In the genomic region with DNA sequence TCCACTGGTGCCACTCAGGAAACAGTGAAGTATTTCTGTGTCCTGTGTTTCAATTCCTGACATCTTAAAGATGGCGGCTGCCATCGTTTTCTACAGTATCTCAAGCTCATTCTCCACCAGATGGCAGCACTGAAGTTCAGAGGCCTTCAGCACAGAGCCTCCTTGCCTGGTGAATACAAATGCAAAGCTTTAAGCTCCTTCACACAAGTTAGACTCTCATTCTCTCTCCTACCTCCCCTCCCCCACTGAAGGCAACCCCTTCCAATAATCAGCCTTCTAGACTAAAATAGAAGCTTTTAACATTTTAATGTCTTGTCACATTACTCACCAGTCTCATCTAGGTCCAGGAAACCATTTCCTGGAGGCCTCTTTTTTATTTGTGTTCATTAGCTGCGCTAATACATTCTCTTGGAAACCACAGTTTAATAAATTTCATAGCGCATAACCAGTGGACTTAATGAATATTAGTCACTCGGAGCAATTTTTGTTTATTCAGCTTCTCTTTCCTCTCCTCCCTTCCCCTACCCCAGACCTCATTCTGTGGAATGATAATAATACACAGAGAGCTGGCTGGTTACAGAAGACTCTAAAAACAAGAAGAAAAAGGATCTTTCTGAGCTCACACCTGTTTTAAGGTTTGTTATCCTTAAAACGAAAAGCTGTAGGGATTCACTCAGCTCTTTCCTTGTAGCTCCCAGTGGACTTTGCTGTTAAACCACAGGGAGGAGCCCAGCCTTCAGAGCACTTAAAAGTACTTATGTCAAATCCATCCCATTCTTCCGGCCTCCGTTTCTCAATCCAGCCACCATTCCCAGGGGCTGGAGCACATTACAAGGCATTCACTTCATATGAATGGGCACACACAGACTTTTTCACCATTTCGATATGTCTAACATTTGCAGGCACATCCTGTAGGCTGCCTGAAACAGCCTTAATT, we compare ENCODE assay signal across 8 cellular contexts.
DNase-seq lines count a peak whose midpoint lies in the region; ATAC-seq and TF ChIP-seq lines count a peak whose summit lies in the region.

No MANE protein-coding gene starts in this region.

- ATAC-seq in GM18517 (IDR thresholded peaks at IDR 0.05; ENCODE audit: unreplicated experiment), result peak; percentile 94
- peak; percentile 92 for ATAC-seq in HG02973 (IDR thresholded peaks at IDR 0.05; ENCODE audit: unreplicated experiment)
- peak; percentile 65 for ATAC-seq in esophagus mucosa
- ATAC-seq in naive thymus-derived CD8-positive, alpha-beta T cell, result no peak

- intact Hi-C loops in transverse colon (cut with DNase I; ENCODE audit: low total_unique reads), result no loop called here

- H3K36me3 ChIP-seq in WERI-Rb-1, result no peaks in the 10 kb centered on the region
- no peaks in the 10 kb centered on the region for H3K36me3 ChIP-seq in transverse colon

- POLR2A ChIA-PET in naive thymus-derived CD8-positive, alpha-beta T cell (lab: Charles Lee), result no interaction called here

- peaks cover 5 to 20% (median 5%) of the 10 kb centered on the region in 5 donors for H3K27me3 Mint-ChIP-seq in naive thymus-derived CD8-positive, alpha-beta T cell

- H3K27me3 ChIP-seq in WERI-Rb-1 (ENCODE audit: insufficient read depth, low read depth, severe bottlenecking), result no peaks in the 10 kb centered on the region
- no peaks in the 10 kb centered on the region for H3K27me3 ChIP-seq in transverse colon

- no peak overlapping the region for H3K4me3 Mint-ChIP-seq in naive thymus-derived CD8-positive, alpha-beta T cell

- H3K4me1 ChIP-seq in transverse colon, result peaks cover 0 to 2% (median 0%) of the 10 kb centered on the region in 4 donors

- H3K4me1 Mint-ChIP-seq in naive thymus-derived CD8-positive, alpha-beta T cell, result no peaks in the 10 kb centered on the region

- H3K27ac ChIP-seq in C4-2B (no peak overlapping the region), WERI-Rb-1 (peak overlapping the region; percentile 49), transverse colon (peak overlapping the region in 3 of 4 donors; percentile 5 to 14 (median 13))

- H3K4me3 ChIP-seq in WERI-Rb-1 (ENCODE audit: low read depth, low read length), result no peak overlapping the region
- no peak overlapping the region for H3K4me3 ChIP-seq in transverse colon

- TF ChIP-seq EP300 in transverse colon (IDR thresholded peaks at IDR 0.05; ENCODE audit: low read depth), result no peak

- in situ Hi-C loops in transverse colon (cut with MboI; ENCODE audit: low pct_ligation_motif_present in 1 of 4, low pct_unique_long_range_greater_than_20kb in 1 of 4, low sequenced_read_pairs in 3 of 4), result no loop called here

- peaks cover 10% of the 10 kb centered on the region for H3K9me3 ChIP-seq in WERI-Rb-1 (ENCODE audit: severe bottlenecking)
- no peaks in the 10 kb centered on the region for H3K9me3 ChIP-seq in transverse colon

- TF ChIP-seq CTCF in C4-2B (conservative IDR thresholded peaks at IDR 0.05) (peak; percentile 53), WERI-Rb-1 (IDR thresholded peaks at IDR 0.05; ENCODE audit: low read depth, low read length) (peak; percentile 68), transverse colon (IDR thresholded peaks at IDR 0.05) (peak in 4 of 5 experiments; percentile 20 to 48 (median 32))

- TF ChIP-seq POLR2A in transverse colon (IDR thresholded peaks at IDR 0.05), result no peak

- 69 to 78% methylated on average over 6 to 9 of the region's 9 CpGs for WGBS in transverse colon (ENCODE audit: low coverage in 1 of 2), 2 donors

- H3K36me3 Mint-ChIP-seq in naive thymus-derived CD8-positive, alpha-beta T cell, result no peaks in the 10 kb centered on the region

- peaks cover 0 to 25% (median 6%) of the 10 kb centered on the region in 9 donors for H3K9me3 Mint-ChIP-seq in naive thymus-derived CD8-positive, alpha-beta T cell

- no peak overlapping the region for H3K27ac Mint-ChIP-seq in naive thymus-derived CD8-positive, alpha-beta T cell

- DNase-seq in NCI-H2081 treated with DMSO at 0.1 percent for 48 hours (lab: John Stamatoyannopoulos, UW) (peak; percentile 44), WERI-Rb-1 (peak; percentile 87), transverse colon (peak; percentile 22)
- DNase-seq in naive thymus-derived CD8-positive, alpha-beta T cell, result peak in 7 of 10 donors; percentile 1 to 68 (median 10)

Comparison
In these comparisons a context has a peak if more than half of its experiments do, and no peak if none do; other contexts are left out.
1. ATAC-seq: peak in GM18517 (single experiment), HG02973 (single experiment) and esophagus mucosa (single experiment); none in naive thymus-derived CD8-positive, alpha-beta T cell (0 of 2).
2. DNase-seq: peak in every context shown above with its lines; median percentile 87 in WERI-Rb-1; 44 in NCI-H2081 treated with DMSO at 0.1 percent for 48 hours; 22 in transverse colon; 10 in naive thymus-derived CD8-positive, alpha-beta T cell.
3. Peak in every context shown above with its lines, with median percentiles within 50 percentile points of each other: CTCF ChIP-seq.